19 cellular contexts compared by ENCODE assay signal in the genomic region with DNA sequence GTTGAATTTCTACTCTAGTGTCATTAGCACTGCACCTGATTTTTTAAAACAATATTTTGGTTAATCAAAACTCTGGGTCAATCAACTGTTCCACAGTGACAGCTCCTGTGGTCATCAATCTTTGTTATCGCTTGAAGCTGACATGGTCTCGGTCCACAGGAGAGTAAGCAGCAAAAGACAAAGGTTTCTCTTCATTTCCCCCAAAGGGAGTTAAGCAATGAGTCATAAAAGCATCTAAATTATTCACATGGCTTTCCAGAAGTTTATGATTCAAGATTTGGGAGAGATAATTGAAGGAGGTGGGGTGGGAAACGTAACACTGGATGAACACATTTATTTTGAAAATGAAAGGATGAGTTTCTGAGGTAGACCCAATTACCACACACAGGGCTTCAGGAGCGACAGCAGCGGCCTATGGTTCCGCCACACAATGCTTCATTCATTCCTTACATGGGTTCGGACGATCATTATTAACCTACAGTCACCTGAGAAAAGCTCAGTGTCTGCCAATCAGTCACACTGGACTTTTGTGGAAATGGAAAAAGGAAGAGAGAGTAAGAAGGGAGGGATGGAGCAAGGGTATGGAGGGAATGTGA.
DNase-seq lines count a peak whose midpoint lies in the region; ATAC-seq and TF ChIP-seq lines count a peak whose summit lies in the region.
"Had no signal": no experiment of that assay in that cellular context is flagged by ENCODE, and none has a peak within 500 bp of the region (broad histone marks: within the 10 kb centered on the region; RNA-seq: fewer than 3 reads in every experiment).

No MANE protein-coding gene starts in this region.

- H3K4me3 ChIP-seq in spleen: no peak overlapping the region
- H3K4me3 ChIP-seq: BLaER1 treated with 17β-estradiol and CSF1 and Interleukin-3, amounts not matched to agents 10 nM and 100 nM; SK-N-MC had no signal

- peaks cover 16% of the 10 kb centered on the region for H3K36me3 Mint-ChIP-seq in endothelial cell (ENCODE audit: low read depth, unreplicated experiment)
- peaks cover 7% of the 10 kb centered on the region for H3K36me3 Mint-ChIP-seq in neural crest cell (ENCODE audit: low read depth)
- no peaks in the 10 kb centered on the region for H3K36me3 Mint-ChIP-seq in activated T-helper 17 cell treated with anti-CD3 and anti-CD28 coated beads, Interleukin-2, amount 50 U/mL, for 72 hours (ENCODE audit: low read depth)
- H3K36me3 Mint-ChIP-seq: CD8-positive, alpha-beta T cell had no signal

- DNase-seq in EH (ENCODE audit: low read depth) (peak; percentile 38), M059J (ENCODE audit: low read depth) (peak; percentile 64), endothelial cell (ENCODE audit: low spot score) (no peak), neural crest cell (ENCODE audit: low read depth, low spot score) (no peak), NCI-H1694 treated with DMSO at 0.1 percent for 48 hours (lab: John Stamatoyannopoulos, UW) (no peak), NCI-H1092 (lab: John Stamatoyannopoulos, UW) (no peak), spleen (no peak)
- DNase-seq: CD8-positive, alpha-beta T cell; KBM-7; NCI-H1436; NCI-H2029 treated with DMSO at 0.1 percent for 48 hours; NCI-H2171 treated with DMSO at 0.1 percent for 48 hours; NCI-H510A; NCI-H748 treated with DMSO at 0.1 percent for 48 hours; SHP77; T-helper 1 cell had no signal

- no peak for ATAC-seq in activated T-helper 17 cell treated with anti-CD3 and anti-CD28 coated beads, Interleukin-2, amount 50 U/mL, for 72 hours (replicated peaks)
- ATAC-seq: CD8-positive, alpha-beta T cell had no signal

- TF ChIP-seq CTCF in endothelial cell (IDR thresholded peaks at IDR 0.05; ENCODE audit: unreplicated experiment): no peak
- TF ChIP-seq CTCF in neural crest cell (conservative IDR thresholded peaks at IDR 0.05): no peak
- TF ChIP-seq CTCF in spleen (IDR thresholded peaks at IDR 0.05 in 8 of 11, conservative IDR thresholded peaks at IDR 0.05 in 3 of 11): no peak

- peak overlapping the region; percentile 2 for H3K4me3 Mint-ChIP-seq in endothelial cell (ENCODE audit: unreplicated experiment)
- no peak overlapping the region for H3K4me3 Mint-ChIP-seq in neural crest cell
- no peak overlapping the region for H3K4me3 Mint-ChIP-seq in activated T-helper 17 cell treated with anti-CD3 and anti-CD28 coated beads, Interleukin-2, amount 50 U/mL, for 72 hours
- H3K4me3 Mint-ChIP-seq: CD8-positive, alpha-beta T cell had no signal

- H3K4me1 Mint-ChIP-seq in endothelial cell (ENCODE audit: unreplicated experiment) (peaks cover 55% of the 10 kb centered on the region), neural crest cell (peaks cover 40% of the 10 kb centered on the region)
- H3K4me1 Mint-ChIP-seq in activated T-helper 17 cell treated with anti-CD3 and anti-CD28 coated beads, Interleukin-2, amount 50 U/mL, for 72 hours: no peaks in the 10 kb centered on the region

- no peak for TF ChIP-seq POLR2A in spleen (IDR thresholded peaks at IDR 0.05)

- H3K36me3 ChIP-seq in spleen: no peaks in the 10 kb centered on the region
- H3K36me3 ChIP-seq: BLaER1 treated with 17β-estradiol and CSF1 and Interleukin-3, amounts not matched to agents 10 nM and 100 nM had no signal

- H3K27ac ChIP-seq in spleen: no peak overlapping the region
- H3K27ac ChIP-seq: BLaER1 treated with 17β-estradiol and CSF1 and Interleukin-3, amounts not matched to agents 10 nM and 100 nM; SK-N-MC had no signal

- H3K9me3 Mint-ChIP-seq in endothelial cell (ENCODE audit: unreplicated experiment) (no peaks in the 10 kb centered on the region), neural crest cell (peaks cover 14% of the 10 kb centered on the region)
- peaks cover 13% of the 10 kb centered on the region for H3K9me3 Mint-ChIP-seq in activated T-helper 17 cell treated with anti-CD3 and anti-CD28 coated beads, Interleukin-2, amount 50 U/mL, for 72 hours

- H3K4me1 ChIP-seq in spleen: no peaks in the 10 kb centered on the region

- peaks cover 0 to 16% (median 11%) of the 10 kb centered on the region in 8 donors for H3K9me3 ChIP-seq in spleen

- H3K27ac Mint-ChIP-seq in endothelial cell (ENCODE audit: unreplicated experiment) (peak overlapping the region; percentile 80), neural crest cell (ENCODE audit: unreplicated experiment) (peak overlapping the region; percentile 9)
- no peak overlapping the region for H3K27ac Mint-ChIP-seq in activated T-helper 17 cell treated with anti-CD3 and anti-CD28 coated beads, Interleukin-2, amount 50 U/mL, for 72 hours
- H3K27ac Mint-ChIP-seq: CD8-positive, alpha-beta T cell had no signal

- intact Hi-C loops in spleen (cut with DNase I; ENCODE audit: low total_unique reads): no loop called here

- no peaks in the 10 kb centered on the region for H3K27me3 ChIP-seq in spleen (replicated peaks in 1 of 7)
- H3K27me3 ChIP-seq: BLaER1 treated with 17β-estradiol and CSF1 and Interleukin-3, amounts not matched to agents 10 nM and 100 nM had no signal

- H3K27me3 Mint-ChIP-seq in endothelial cell (ENCODE audit: unreplicated experiment) (peaks cover 4% of the 10 kb centered on the region), neural crest cell (ENCODE audit: low read depth) (no peaks in the 10 kb centered on the region)
- no peaks in the 10 kb centered on the region for H3K27me3 Mint-ChIP-seq in activated T-helper 17 cell treated with anti-CD3 and anti-CD28 coated beads, Interleukin-2, amount 50 U/mL, for 72 hours

- 87 to 96% (median 91%) methylated on average over 8 of the region's 8 CpGs for WGBS in spleen, 5 donors

Comparison
In these comparisons a context has a peak if more than half of its experiments do, and no peak if none do; other contexts are left out.
1. DNase-seq: peak in EH (single experiment) and M059J (single experiment); none in endothelial cell (single experiment), neural crest cell (single experiment), NCI-H1694 treated with DMSO at 0.1 percent for 48 hours (single experiment), NCI-H1092 (single experiment) and spleen (single experiment).